Comparison of ENCODE assay signal across 23 cellular contexts in genomic region chr5:2266668-2267240, GRCh38.
"Had no signal": no experiment of that assay in that cellular context is flagged by ENCODE, and none has a peak within 500 bp of the region (broad histone marks: within the 10 kb centered on the region; RNA-seq: fewer than 3 reads in every experiment).

No MANE protein-coding gene starts in this region.

- DNase-seq: activated B cell treated with CpG ODN at 0.5 μM for 24 hours; activated CD4-positive, alpha-beta T cell treated with anti-CD3 and anti-CD28 coated beads, Interleukin-2, amount 50 U/mL, for 1 hour; activated CD8-positive, alpha-beta T cell treated with anti-CD3 and anti-CD28 coated beads for 36 hours; activated naive CD4-positive, alpha-beta T cell treated with Interleukin-2 at 50 U/mL for 16 hours; activated T-cell treated with anti-CD3 and anti-CD28 coated beads, Interleukin-2, amount 50 U/mL, for 48 hours; anterior cingulate cortex; body of pancreas; effector memory CD4-positive, alpha-beta T cell; kidney; left colon; mammary epithelial cell; naive B cell; pancreas; stimulated activated CD4-positive, alpha-beta T cell treated with anti-CD3 and anti-CD28 coated beads, Interleukin-15, amount 100 ng/mL, for 24 hours; stimulated activated CD4-positive, alpha-beta T cell treated with anti-CD3 and anti-CD28 coated beads, Interleukin-2, amount 100 ng/mL, for 24 hours; stimulated activated naive B cell treated with anti-CD40 and anti-IgM and Interleukin-4, amounts not matched to agents 10 μg/mL and 1 μg/mL and 100 μg/mL, for 72 hours; T-helper 2 cell; thyroid gland; upper lobe of left lung had no signal

- H3K9me3 ChIP-seq: body of pancreas, pancreas, prostate gland, stomach, thyroid gland, upper lobe of left lung had no signal

- H3K27ac ChIP-seq: body of pancreas, gastroesophageal sphincter, hepatocyte, pancreas, prostate gland, stomach, thyroid gland, upper lobe of left lung had no signal

- H3K4me2 ChIP-seq: hepatocyte had no signal

- H3K4me1 ChIP-seq: body of pancreas, gastroesophageal sphincter, pancreas, prostate gland, stomach, thyroid gland, upper lobe of left lung had no signal

- H3K27me3 ChIP-seq: body of pancreas, hepatocyte, thyroid gland, upper lobe of left lung had no signal

- H3K36me3 ChIP-seq: gastroesophageal sphincter, pancreas, prostate gland, stomach, thyroid gland, upper lobe of left lung had no signal

- H3K4me3 ChIP-seq: body of pancreas, gastroesophageal sphincter, hepatocyte, pancreas, prostate gland, stomach, thyroid gland, upper lobe of left lung had no signal

- ATAC-seq: activated CD8-positive, alpha-beta T cell treated with anti-CD3 and anti-CD28 coated beads for 36 hours; body of pancreas; gastroesophageal sphincter; left colon; stimulated activated naive B cell treated with anti-CD40 and anti-IgM and Interleukin-4, amounts not matched to agents 10 μg/mL and 1 μg/mL and 100 μg/mL, for 72 hours had no signal
